Comparison of ENCODE assay signal across 17 cellular contexts in the genomic region with DNA sequence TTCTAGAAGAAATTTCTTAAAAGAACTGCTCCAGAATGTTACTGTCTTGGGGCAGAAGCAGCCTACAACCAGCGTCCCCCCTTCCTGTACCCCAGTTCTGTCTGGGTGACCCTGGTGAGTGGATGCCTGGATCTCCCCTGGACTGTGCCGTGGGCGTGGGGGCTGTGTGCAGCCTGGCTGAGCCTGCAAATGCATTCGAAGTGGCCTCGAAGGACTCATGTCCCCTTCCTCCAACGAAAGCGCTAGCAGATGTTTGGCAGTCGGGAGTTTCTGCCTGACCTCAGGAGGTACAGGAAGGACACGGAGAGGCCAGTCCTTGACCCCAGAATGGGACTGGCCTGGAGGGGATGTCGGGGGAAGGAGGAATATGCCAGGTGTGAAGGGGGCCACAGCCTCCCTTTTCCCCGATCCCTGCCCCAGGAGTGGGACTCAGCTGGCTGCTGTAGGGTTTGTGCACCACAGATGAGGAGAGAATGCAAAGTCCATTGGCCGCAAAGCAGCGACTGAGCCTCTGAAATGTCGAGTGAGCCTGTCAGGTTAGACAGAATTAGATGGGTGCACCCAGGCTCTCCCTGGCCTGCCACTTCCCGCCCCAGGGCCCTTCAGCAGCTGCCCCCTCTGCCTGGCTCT. TPM values are rescaled to one million over a fixed set of nuclear protein-coding genes. Genes with fewer than 3 reads are reported as not detected.
"Had no signal": no experiment of that assay in that cellular context is flagged by ENCODE, and none has a peak within 500 bp of the region (broad histone marks: within the 10 kb centered on the region; RNA-seq: fewer than 3 reads in every experiment).

No MANE protein-coding gene starts in this region.

- H3K4me3 ChIP-seq: heart left ventricle, mucosa of descending colon, right atrium auricular region, smooth muscle cell, suprapubic skin, tibial artery, upper lobe of right lung, vagina had no signal

- H3K27me3 ChIP-seq: right atrium auricular region, suprapubic skin, tibial artery, vagina had no signal

- H3K9me3 ChIP-seq: heart left ventricle, mucosa of descending colon, right atrium auricular region, suprapubic skin, tibial artery, upper lobe of right lung, vagina had no signal

- H3K4me3 Mint-ChIP-seq: dendritic cell treated with granulocyte-macrophage colony-stimulating factor and Interleukin-4, amounts not matched to agents 40 ng/mL and 50 ng/mL, for 4 days; naive thymus-derived CD8-positive, alpha-beta T cell had no signal

- ATAC-seq: heart left ventricle; mucosa of descending colon; naive thymus-derived CD8-positive, alpha-beta T cell; stimulated activated naive CD8-positive, alpha-beta T cell treated with anti-CD3 and anti-CD28 coated beads, Interleukin-15, Interleukin-2, amounts not matched to agents 100 U/mL and 50 U/mL, for 24 hours had no signal

- H3K27ac Mint-ChIP-seq: dendritic cell treated with granulocyte-macrophage colony-stimulating factor and Interleukin-4, amounts not matched to agents 40 ng/mL and 50 ng/mL, for 4 days; naive thymus-derived CD8-positive, alpha-beta T cell had no signal

- H3K36me3 ChIP-seq: heart left ventricle, right atrium auricular region, suprapubic skin, tibial artery, upper lobe of right lung, vagina had no signal

- H3K4me1 Mint-ChIP-seq: naive thymus-derived CD8-positive, alpha-beta T cell had no signal

- H3K27ac ChIP-seq: heart left ventricle, right atrium auricular region, suprapubic skin, tibial artery, upper lobe of right lung, vagina had no signal

- H3K4me2 ChIP-seq: smooth muscle cell had no signal

- H3K4me1 ChIP-seq: suprapubic skin, tibial artery, upper lobe of right lung had no signal

- H3K9me3 Mint-ChIP-seq: dendritic cell treated with granulocyte-macrophage colony-stimulating factor and Interleukin-4, amounts not matched to agents 40 ng/mL and 50 ng/mL, for 4 days; naive thymus-derived CD8-positive, alpha-beta T cell had no signal

- H3K36me3 Mint-ChIP-seq: naive thymus-derived CD8-positive, alpha-beta T cell had no signal

- DNase-seq: cerebellar nuclear complex; foreskin melanocyte; heart left ventricle; hippocampal formation; mucosa of descending colon; naive thymus-derived CD8-positive, alpha-beta T cell; stimulated activated CD4-positive, alpha-beta T cell treated with anti-CD3 and anti-CD28 coated beads, Interleukin-2, amount 100 ng/mL, for 48 hours; stimulated activated naive CD8-positive, alpha-beta T cell treated with anti-CD3 and anti-CD28 coated beads, Interleukin-15, Interleukin-2, amounts not matched to agents 100 U/mL and 50 U/mL, for 24 hours; tibial artery; upper lobe of right lung had no signal

- FAIRE-seq: colon, endothelial cell of umbilical vein had no signal

RNA-seq across cellular contexts. Expression of gene APCDD1L, which starts 45.6 kb away (rescaled TPM):
- total RNA-seq: naive thymus-derived CD8-positive, alpha-beta T cell; upper lobe of right lung had no signal
